ENCODE assay signal across 1 cellular context in the genomic region with DNA sequence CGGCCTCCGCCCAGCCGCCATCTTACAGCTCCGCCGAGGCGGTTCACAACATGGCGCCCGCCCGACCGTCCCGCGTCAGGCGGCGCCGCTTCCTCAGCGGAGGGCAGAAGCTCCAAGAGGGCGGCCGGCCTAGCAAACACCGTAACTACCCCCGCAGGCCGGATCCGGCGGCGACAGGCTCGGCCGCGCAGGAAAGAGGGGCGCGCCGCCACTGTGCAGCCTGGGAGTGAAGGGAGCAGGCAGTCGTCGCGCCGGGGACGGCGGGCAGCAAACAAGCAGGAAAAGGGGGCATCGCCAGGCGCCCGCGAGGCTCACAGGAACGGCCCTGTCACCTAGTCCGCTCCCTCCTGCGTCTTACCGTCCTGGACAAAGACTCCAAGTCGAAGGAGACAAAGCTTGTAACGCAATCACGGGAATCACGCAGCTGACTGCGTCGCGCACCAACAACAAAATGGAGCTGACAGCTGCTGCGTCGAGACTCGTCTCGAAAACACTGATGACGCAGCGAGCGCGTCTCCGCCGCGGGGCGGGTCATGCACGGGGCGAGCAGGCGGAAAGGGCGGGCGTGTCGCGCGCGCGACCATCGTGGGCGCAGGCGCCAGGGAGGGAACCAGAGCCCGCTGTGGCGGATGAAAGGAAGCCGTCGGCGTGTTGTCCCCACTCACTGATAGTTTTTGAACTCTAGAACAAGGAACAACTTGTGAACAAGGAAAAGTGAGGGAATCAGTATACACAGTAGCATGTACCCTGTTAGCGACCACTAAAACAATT.
TF ChIP-seq lines count a peak whose summit lies in the region.

A gene (minus strand): TSS at position 453 of the 771 bp plus-strand sequence. CDS start 2,796 bp downstream, outside the sequence.

TF ChIP-seq in K562, 482 proteins besides CTCF, POLR2A, EP300 and RAD21 (continued from another document and continues in another):
- TF ChIP-seq, protein P1, sequence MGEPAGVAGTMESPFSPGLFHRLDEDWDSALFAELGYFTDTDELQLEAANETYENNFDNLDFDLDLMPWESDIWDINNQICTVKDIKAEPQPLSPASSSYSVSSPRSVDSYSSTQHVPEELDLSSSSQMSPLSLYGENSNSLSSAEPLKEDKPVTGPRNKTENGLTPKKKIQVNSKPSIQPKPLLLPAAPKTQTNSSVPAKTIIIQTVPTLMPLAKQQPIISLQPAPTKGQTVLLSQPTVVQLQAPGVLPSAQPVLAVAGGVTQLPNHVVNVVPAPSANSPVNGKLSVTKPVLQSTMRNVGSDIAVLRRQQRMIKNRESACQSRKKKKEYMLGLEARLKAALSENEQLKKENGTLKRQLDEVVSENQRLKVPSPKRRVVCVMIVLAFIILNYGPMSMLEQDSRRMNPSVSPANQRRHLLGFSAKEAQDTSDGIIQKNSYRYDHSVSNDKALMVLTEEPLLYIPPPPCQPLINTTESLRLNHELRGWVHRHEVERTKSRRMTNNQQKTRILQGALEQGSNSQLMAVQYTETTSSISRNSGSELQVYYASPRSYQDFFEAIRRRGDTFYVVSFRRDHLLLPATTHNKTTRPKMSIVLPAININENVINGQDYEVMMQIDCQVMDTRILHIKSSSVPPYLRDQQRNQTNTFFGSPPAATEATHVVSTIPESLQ (CRISPR knock-in tag; IDR thresholded peaks at IDR 0.05) = 0 out of 2 replicates have a peak, but pooled peaks have one; percentile 78
- TF ChIP-seq CSDE1 (IDR thresholded peaks at IDR 0.05) = peak in 1 of 2 experiments; percentile 77; a peak in 1 of 4 replicates
- TF ChIP-seq, protein P2, sequence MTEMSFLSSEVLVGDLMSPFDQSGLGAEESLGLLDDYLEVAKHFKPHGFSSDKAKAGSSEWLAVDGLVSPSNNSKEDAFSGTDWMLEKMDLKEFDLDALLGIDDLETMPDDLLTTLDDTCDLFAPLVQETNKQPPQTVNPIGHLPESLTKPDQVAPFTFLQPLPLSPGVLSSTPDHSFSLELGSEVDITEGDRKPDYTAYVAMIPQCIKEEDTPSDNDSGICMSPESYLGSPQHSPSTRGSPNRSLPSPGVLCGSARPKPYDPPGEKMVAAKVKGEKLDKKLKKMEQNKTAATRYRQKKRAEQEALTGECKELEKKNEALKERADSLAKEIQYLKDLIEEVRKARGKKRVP (CRISPR knock-in tag; IDR thresholded peaks at IDR 0.05) = no peak
- TF ChIP-seq, protein P3, sequence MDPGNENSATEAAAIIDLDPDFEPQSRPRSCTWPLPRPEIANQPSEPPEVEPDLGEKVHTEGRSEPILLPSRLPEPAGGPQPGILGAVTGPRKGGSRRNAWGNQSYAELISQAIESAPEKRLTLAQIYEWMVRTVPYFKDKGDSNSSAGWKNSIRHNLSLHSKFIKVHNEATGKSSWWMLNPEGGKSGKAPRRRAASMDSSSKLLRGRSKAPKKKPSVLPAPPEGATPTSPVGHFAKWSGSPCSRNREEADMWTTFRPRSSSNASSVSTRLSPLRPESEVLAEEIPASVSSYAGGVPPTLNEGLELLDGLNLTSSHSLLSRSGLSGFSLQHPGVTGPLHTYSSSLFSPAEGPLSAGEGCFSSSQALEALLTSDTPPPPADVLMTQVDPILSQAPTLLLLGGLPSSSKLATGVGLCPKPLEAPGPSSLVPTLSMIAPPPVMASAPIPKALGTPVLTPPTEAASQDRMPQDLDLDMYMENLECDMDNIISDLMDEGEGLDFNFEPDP (CRISPR knock-in tag; IDR thresholded peaks at IDR 0.05) = no peak
- TF ChIP-seq JUN (IDR thresholded peaks at IDR 0.05; ENCODE audit: borderline replicate concordance, low read depth, low read length) = 0 out of 2 replicates have a peak, but pooled peaks have one; percentile 12
- 0 out of 2 replicates have a peak, but pooled peaks have one; percentile 42 for TF ChIP-seq JUN (CRISPR knock-in tag; IDR thresholded peaks at IDR 0.05; ENCODE audit: borderline replicate concordance)
- 0 out of 2 replicates have a peak, but pooled peaks have one; percentile 27 for TF ChIP-seq SOX6 (IDR thresholded peaks at IDR 0.05)
- TF ChIP-seq PHB2 (IDR thresholded peaks at IDR 0.05; ENCODE audit: low read depth) = no peak
- TF ChIP-seq, protein P4, sequence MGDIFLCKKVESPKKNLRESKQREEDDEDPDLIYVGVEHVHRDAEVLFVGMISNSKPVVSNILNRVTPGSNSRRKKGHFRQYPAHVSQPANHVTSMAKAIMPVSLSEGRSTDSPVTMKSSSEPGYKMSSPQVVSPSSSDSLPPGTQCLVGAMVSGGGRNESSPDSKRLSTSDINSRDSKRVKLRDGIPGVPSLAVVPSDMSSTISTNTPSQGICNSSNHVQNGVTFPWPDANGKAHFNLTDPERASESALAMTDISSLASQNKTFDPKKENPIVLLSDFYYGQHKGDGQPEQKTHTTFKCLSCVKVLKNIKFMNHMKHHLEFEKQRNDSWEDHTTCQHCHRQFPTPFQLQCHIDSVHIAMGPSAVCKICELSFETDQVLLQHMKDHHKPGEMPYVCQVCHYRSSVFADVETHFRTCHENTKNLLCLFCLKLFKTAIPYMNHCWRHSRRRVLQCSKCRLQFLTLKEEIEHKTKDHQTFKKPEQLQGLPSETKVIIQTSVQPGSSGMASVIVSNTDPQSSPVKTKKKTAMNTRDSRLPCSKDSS (IDR thresholded peaks at IDR 0.05; ENCODE audit: low read depth, partially characterized antibody) = no peak
- peak; percentile 97 for TF ChIP-seq ZC3H11A (IDR thresholded peaks at IDR 0.05; ENCODE audit: low read depth, low read length)
- TF ChIP-seq LEF1 (IDR thresholded peaks at IDR 0.05) = no peak
- peak; percentile 67; the same call in 1 of the 2 replicates for TF ChIP-seq ATF7 (IDR thresholded peaks at IDR 0.05)
- no peak for TF ChIP-seq ZNF41 (CRISPR knock-in tag; conservative IDR thresholded peaks at IDR 0.05)
- no peak for TF ChIP-seq RBM34 (IDR thresholded peaks at IDR 0.05; ENCODE audit: borderline replicate concordance, insufficient read depth, low read length)
- TF ChIP-seq POU5F1 (IDR thresholded peaks at IDR 0.05; ENCODE audit: borderline replicate concordance, low read depth, low read length, partially characterized antibody) = no peak
- no peak for TF ChIP-seq NR4A1 (CRISPR knock-in tag; IDR thresholded peaks at IDR 0.05)
- no peak for TF ChIP-seq NR4A1 (tag; IDR thresholded peaks at IDR 0.05)
- no peak for TF ChIP-seq HOXB6 (CRISPR knock-in tag; IDR thresholded peaks at IDR 0.05; ENCODE audit: borderline replicate concordance)
- TF ChIP-seq, protein P5, sequence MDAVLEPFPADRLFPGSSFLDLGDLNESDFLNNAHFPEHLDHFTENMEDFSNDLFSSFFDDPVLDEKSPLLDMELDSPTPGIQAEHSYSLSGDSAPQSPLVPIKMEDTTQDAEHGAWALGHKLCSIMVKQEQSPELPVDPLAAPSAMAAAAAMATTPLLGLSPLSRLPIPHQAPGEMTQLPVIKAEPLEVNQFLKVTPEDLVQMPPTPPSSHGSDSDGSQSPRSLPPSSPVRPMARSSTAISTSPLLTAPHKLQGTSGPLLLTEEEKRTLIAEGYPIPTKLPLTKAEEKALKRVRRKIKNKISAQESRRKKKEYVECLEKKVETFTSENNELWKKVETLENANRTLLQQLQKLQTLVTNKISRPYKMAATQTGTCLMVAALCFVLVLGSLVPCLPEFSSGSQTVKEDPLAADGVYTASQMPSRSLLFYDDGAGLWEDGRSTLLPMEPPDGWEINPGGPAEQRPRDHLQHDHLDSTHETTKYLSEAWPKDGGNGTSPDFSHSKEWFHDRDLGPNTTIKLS (IDR thresholded peaks at IDR 0.05; ENCODE audit: borderline replicate concordance, low read depth) = peak; percentile 53; the same call in 1 of the 2 replicates
- no peak; the same call in 1 of the 2 replicates for TF ChIP-seq ZBTB7A (IDR thresholded peaks at IDR 0.05; ENCODE audit: borderline replicate concordance, control insufficient read depth, low read depth, low read length)
- TF ChIP-seq CEBPB (tag; IDR thresholded peaks at IDR 0.05) = 0 out of 2 replicates have a peak, but pooled peaks have one; percentile 8
- no peak for TF ChIP-seq SP2 (IDR thresholded peaks at IDR 0.05; ENCODE audit: extremely low read depth, low read depth, low read length, poor library complexity, severe bottlenecking)
- TF ChIP-seq, protein P6, sequence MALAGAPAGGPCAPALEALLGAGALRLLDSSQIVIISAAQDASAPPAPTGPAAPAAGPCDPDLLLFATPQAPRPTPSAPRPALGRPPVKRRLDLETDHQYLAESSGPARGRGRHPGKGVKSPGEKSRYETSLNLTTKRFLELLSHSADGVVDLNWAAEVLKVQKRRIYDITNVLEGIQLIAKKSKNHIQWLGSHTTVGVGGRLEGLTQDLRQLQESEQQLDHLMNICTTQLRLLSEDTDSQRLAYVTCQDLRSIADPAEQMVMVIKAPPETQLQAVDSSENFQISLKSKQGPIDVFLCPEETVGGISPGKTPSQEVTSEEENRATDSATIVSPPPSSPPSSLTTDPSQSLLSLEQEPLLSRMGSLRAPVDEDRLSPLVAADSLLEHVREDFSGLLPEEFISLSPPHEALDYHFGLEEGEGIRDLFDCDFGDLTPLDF (CRISPR knock-in tag; IDR thresholded peaks at IDR 0.05) = no peak
- peak; percentile 98 for TF ChIP-seq KAT8 (IDR thresholded peaks at IDR 0.05; ENCODE audit: low read depth)
- TF ChIP-seq TFAM (CRISPR knock-in tag; conservative IDR thresholded peaks at IDR 0.05) = no peak
- TF ChIP-seq KLF1 (tag; IDR thresholded peaks at IDR 0.05) = 0 out of 2 replicates have a peak, but pooled peaks have one; percentile 15
- peak; percentile 66; the same call in 1 of the 2 replicates for TF ChIP-seq ZSCAN29 (IDR thresholded peaks at IDR 0.05)
- TF ChIP-seq ESRRB (CRISPR knock-in tag; IDR thresholded peaks at IDR 0.05; ENCODE audit: borderline replicate concordance) = no peak
- no peak for TF ChIP-seq ZNF134 (CRISPR knock-in tag; conservative IDR thresholded peaks at IDR 0.05)
- no peak; a peak in 1 of 4 replicates for TF ChIP-seq SIN3A (IDR thresholded peaks at IDR 0.05; ENCODE audit: borderline replicate concordance in 2 of 2, control insufficient read depth in 1 of 2, low read depth in 2 of 2, low read length in 2 of 2)
- TF ChIP-seq, protein P7, sequence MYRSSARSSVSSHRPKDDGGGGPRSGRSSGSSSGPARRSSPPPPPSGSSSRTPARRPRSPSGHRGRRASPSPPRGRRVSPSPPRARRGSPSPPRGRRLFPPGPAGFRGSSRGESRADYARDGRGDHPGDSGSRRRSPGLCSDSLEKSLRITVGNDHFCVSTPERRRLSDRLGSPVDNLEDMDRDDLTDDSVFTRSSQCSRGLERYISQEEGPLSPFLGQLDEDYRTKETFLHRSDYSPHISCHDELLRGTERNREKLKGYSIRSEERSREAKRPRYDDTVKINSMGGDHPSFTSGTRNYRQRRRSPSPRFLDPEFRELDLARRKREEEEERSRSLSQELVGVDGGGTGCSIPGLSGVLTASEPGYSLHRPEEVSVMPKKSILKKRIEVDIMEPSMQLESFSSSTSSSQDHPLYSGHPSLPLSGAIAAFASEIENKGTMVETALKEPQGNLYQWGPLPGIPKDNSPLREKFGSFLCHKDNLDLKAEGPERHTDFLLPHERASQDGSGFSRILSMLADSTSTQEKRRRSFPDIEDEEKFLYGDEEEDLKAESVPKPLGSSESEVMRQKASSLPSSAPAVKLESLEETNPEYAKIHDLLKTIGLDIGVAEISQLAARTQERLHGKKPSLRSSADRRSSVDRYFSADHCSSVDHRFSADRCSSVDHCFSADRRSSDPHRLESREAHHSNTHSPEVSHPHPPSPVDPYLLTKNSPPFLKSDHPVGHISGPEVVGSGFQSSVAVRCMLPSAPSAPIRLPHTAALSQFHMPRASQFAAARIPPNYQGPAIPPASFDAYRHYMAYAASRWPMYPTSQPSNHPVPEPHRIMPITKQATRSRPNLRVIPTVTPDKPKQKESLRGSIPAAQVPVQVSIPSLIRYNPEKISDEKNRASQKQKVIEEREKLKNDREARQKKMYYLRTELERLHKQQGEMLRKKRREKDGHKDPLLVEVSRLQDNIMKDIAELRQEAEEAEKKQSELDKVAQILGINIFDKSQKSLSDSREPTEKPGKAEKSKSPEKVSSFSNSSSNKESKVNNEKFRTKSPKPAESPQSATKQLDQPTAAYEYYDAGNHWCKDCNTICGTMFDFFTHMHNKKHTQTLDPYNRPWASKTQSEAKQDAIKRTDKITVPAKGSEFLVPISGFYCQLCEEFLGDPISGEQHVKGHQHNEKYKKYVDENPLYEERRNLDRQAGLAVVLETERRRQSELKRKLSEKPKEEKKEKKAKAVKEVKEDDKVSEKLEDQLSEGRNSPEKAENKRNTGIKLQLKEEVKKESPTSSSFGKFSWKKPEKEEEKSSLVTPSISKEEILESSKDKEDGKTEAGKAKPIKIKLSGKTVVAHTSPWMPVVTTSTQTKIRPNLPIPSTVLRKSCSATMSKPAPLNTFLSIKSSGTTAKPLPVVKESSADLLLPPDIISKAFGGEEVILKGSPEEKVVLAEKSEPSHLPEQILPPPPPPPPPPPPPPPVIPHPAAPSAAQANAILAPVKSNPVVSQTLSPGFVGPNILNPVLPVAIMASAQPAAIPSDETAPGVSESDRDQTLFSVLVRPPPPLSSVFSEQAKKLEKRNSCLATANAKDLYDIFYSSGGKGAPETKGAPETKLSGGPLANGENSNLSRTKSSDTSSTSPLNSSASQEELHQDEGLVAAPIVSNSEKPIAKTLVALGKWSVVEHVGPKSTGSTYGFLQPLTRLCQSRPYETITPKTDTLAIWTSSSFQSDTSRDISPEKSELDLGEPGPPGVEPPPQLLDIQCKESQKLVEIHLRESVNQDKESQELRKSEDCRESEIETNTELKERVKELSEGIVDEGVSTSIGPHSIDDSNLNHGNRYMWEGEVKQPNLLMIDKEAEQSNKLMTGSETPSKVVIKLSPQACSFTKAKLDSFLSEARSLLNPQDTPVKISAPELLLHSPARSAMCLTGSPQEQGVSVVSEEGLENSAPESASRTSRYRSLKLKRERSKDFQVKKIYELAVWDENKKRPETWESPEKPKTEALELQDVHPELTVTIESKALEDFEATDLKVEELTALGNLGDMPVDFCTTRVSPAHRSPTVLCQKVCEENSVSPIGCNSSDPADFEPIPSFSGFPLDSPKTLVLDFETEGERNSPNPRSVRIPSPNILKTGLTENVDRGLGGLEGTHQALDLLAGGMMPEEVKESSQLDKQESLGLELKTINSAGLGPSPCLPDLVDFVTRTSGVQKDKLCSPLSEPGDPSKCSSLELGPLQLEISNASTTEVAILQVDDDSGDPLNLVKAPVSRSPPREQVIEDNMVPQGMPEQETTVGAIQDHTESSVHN (IDR thresholded peaks at IDR 0.05; ENCODE audit: borderline replicate concordance in 1 of 2, low read depth in 1 of 2) = no peak
- no peak for TF ChIP-seq TOE1 (IDR thresholded peaks at IDR 0.05; ENCODE audit: borderline replicate concordance)
- peak; percentile 91 for TF ChIP-seq TOE1 (CRISPR knock-in tag; IDR thresholded peaks at IDR 0.05; ENCODE audit: borderline replicate concordance, low read depth)
- TF ChIP-seq, protein P8, sequence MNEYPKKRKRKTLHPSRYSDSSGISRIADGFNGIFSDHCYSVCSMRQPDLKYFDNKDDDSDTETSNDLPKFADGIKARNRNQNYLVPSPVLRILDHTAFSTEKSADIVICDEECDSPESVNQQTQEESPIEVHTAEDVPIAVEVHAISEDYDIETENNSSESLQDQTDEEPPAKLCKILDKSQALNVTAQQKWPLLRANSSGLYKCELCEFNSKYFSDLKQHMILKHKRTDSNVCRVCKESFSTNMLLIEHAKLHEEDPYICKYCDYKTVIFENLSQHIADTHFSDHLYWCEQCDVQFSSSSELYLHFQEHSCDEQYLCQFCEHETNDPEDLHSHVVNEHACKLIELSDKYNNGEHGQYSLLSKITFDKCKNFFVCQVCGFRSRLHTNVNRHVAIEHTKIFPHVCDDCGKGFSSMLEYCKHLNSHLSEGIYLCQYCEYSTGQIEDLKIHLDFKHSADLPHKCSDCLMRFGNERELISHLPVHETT (CRISPR knock-in tag; conservative IDR thresholded peaks at IDR 0.05 in 1 of 2, IDR thresholded peaks at IDR 0.05 in 1 of 2) = peak in 1 of 2 experiments; percentile 67; a peak in 2 of 4 replicates
- TF ChIP-seq POLR2AphosphoS5 (IDR thresholded peaks at IDR 0.05; ENCODE audit: control insufficient read depth, insufficient read depth, low read depth, low read length) = peak; percentile 90
- TF ChIP-seq ZFX (CRISPR knock-in tag; IDR thresholded peaks at IDR 0.05) = peak; percentile 92
- peak; percentile 97 for TF ChIP-seq CREM (IDR thresholded peaks at IDR 0.05; ENCODE audit: low read depth)
- peak; percentile 13; the same call in 1 of the 2 replicates for TF ChIP-seq ZNF589 (CRISPR knock-in tag; IDR thresholded peaks at IDR 0.05; ENCODE audit: low read depth)
